In genomic region chr4:74013269-74013668, GRCh38 we compare ENCODE assay signal across 12 cellular contexts. TPM values are rescaled to one million over a fixed set of nuclear protein-coding genes. Genes with fewer than 3 reads are reported as not detected.
"Had no signal": no experiment of that assay in that cellular context is flagged by ENCODE, and none has a peak within 500 bp of the region (broad histone marks: within the 10 kb centered on the region; RNA-seq: fewer than 3 reads in every experiment).

No MANE protein-coding gene starts in this region.

- H3K36me3 ChIP-seq: HAP-1 had no signal

- FAIRE-seq: HepG2 had no signal

- H2AFZ ChIP-seq: GM23248 had no signal

- H3K4me3 ChIP-seq: GM23248, HAP-1 had no signal

- H3K9ac ChIP-seq: GM23248 had no signal

- H3K9me3 ChIP-seq: HAP-1 had no signal

- ATAC-seq: HCT116, HepG2 had no signal

- DNase-seq: GM23248, GOT3, H7, HFFc6, KBM-7 had no signal

- H3K4me1 ChIP-seq: HAP-1 had no signal

- H3K27ac ChIP-seq: GM23248, HL-60 had no signal

RNA-seq across cellular contexts. Expression of gene CXCL5, which starts 14.8 kb away (rescaled TPM):
- total RNA-seq: GM23248, H4, HepG2 had no signal
- polyA plus RNA-seq: GM23248, HepG2 had no signal

RNA-seq across cellular contexts. Expression of gene CXCL3, which starts 25.2 kb away (rescaled TPM):
- total RNA-seq: GM23248 had no signal
- polyA plus RNA-seq: HepG2, IgD-negative memory B cell had no signal

RNA-seq across cellular contexts. Expression of gene PPBP, which starts 25.3 kb away (rescaled TPM):
- total RNA-seq: GM23248, H4, H7, HepG2, HFFc6, HT1080 had no signal
- polyA plus RNA-seq: GM23248, HepG2 had no signal

RNA-seq across cellular contexts. Expression of gene PF4, which starts 31.4 kb away (rescaled TPM):
- total RNA-seq: GM23248, H4, H7, HepG2, HT1080 had no signal
- polyA plus RNA-seq: GM23248, HepG2 had no signal
